Comparison of ENCODE assay signal across 8 cellular contexts in genomic region chr2:73175663-73176204, GRCh38. TPM values are rescaled to one million over a fixed set of nuclear protein-coding genes. Genes with fewer than 3 reads are reported as not detected.
DNase-seq lines count a peak whose midpoint lies in the region; ATAC-seq and TF ChIP-seq lines count a peak whose summit lies in the region.

No MANE protein-coding gene starts in this region.

- intact Hi-C loops in dorsolateral prefrontal cortex (cut with DNase I), result loop anchor here (2.0 to 5.0 kb wide), 5 partner anchors 37 to 289 kb away; partner anchors contain the start of gene SPR (in 1 of the 2)

- WGBS in liver, result 1% methylated on average over 59 of the region's 59 CpGs

- H3K36me3 ChIP-seq in liver (ENCODE audit: control insufficient read depth in 4 of 4, insufficient read depth in 3 of 4, low read depth in 1 of 4, low read length in 3 of 4), result no peaks in the 10 kb centered on the region

- TF ChIP-seq RAD21 in liver (IDR thresholded peaks at IDR 0.05), result no peak

- peaks cover 0 to 42% (median 0%) of the 10 kb centered on the region in 45 donors for H3K27me3 ChIP-seq in dorsolateral prefrontal cortex
- H3K27me3 ChIP-seq in liver (ENCODE audit: control insufficient read depth in 4 of 4, insufficient read depth in 4 of 4, low read length in 3 of 4), result no peaks in the 10 kb centered on the region

- H3K27ac ChIP-seq in dorsolateral prefrontal cortex, result peak overlapping the region in 6 of 59 donors; percentile 1 to 60 (median 44)
- no peak overlapping the region for H3K27ac ChIP-seq in liver (ENCODE audit: low read depth in 1 of 2, low read length in 2 of 2)

- peaks cover 2 to 21% (median 15%) of the 10 kb centered on the region in 4 donors for H3K4me1 ChIP-seq in liver (ENCODE audit: control insufficient read depth in 4 of 4, insufficient read depth in 4 of 4, low read length in 3 of 4)

- no peak for ATAC-seq in HG03439 (IDR thresholded peaks at IDR 0.05; ENCODE audit: unreplicated experiment)
- no peak for ATAC-seq in HG02973 (IDR thresholded peaks at IDR 0.05; ENCODE audit: unreplicated experiment)

- DNase-seq in GM12865 (ENCODE audit: low read depth) (peak; percentile 57), NCI-H146 (lab: John Stamatoyannopoulos, UW) (peak; percentile 78), dorsolateral prefrontal cortex (peak; percentile 61 to 84 (median 72))
- peak; percentile 72 to 80 for DNase-seq in activated CD4-positive, alpha-beta T cell treated with anti-CD3 and anti-CD28 coated beads, Interleukin-2, amount 50 U/mL, for 48 hours
- DNase-seq in stimulated activated CD4-positive, alpha-beta T cell treated with anti-CD3 and anti-CD28 coated beads, Interleukin-4, amount 100 ng/mL, for 24 hours, result peak; percentile 67

- peak overlapping the region; percentile 27 to 32 for H3K9ac ChIP-seq in liver (ENCODE audit: low read depth in 1 of 2, low read length in 2 of 2)

- H3K9me3 ChIP-seq in liver (ENCODE audit: control insufficient read depth in 4 of 4, low read length in 3 of 4), result no peaks in the 10 kb centered on the region

- no peak for TF ChIP-seq CTCF in GM12865 (IDR thresholded peaks at IDR 0.05; ENCODE audit: insufficient read depth, low read depth, low read length, missing control alignments)
- peak in 14 of 56 donors; percentile 7 to 41 (median 22) for TF ChIP-seq CTCF in dorsolateral prefrontal cortex (IDR thresholded peaks at IDR 0.05 in 54 of 56, conservative IDR thresholded peaks at IDR 0.05 in 2 of 56; ENCODE audit: low read depth in 1 of 56, partially characterized antibody in 56 of 56)
- no peak for TF ChIP-seq CTCF in liver (IDR thresholded peaks at IDR 0.05; ENCODE audit: low read depth, low read length, missing input control)

- H3K4me3 ChIP-seq in GM12865 (ENCODE audit: low read depth, low read length) (no peak overlapping the region; the same call in none of the 2 replicates), dorsolateral prefrontal cortex (peak overlapping the region; percentile 34 to 75 (median 63)), liver (ENCODE audit: low read depth in 1 of 3, low read length in 3 of 3) (peak overlapping the region in 2 of 3 donors; percentile 46 to 50)

TF ChIP-seq in liver, 16 proteins besides CTCF, POLR2A, EP300 and RAD21:
- TF ChIP-seq SP1 (IDR thresholded peaks at IDR 0.05) (no peak), YY1 (IDR thresholded peaks at IDR 0.05) (no peak), HNF4A (conservative IDR thresholded peaks at IDR 0.05) (no peak), TAF1 (conservative IDR thresholded peaks at IDR 0.05) (no peak), RXRA (IDR thresholded peaks at IDR 0.05) (no peak), MAX (IDR thresholded peaks at IDR 0.05) (no peak), GABPA (IDR thresholded peaks at IDR 0.05 in 1 of 2, conservative IDR thresholded peaks at IDR 0.05 in 1 of 2) (no peak), FOXA1 (IDR thresholded peaks at IDR 0.05) (no peak), EGR1 (IDR thresholded peaks at IDR 0.05; ENCODE audit: low read depth in 2 of 2) (no peak), NR2F2 (IDR thresholded peaks at IDR 0.05) (no peak)
- TF ChIP-seq, protein P1, sequence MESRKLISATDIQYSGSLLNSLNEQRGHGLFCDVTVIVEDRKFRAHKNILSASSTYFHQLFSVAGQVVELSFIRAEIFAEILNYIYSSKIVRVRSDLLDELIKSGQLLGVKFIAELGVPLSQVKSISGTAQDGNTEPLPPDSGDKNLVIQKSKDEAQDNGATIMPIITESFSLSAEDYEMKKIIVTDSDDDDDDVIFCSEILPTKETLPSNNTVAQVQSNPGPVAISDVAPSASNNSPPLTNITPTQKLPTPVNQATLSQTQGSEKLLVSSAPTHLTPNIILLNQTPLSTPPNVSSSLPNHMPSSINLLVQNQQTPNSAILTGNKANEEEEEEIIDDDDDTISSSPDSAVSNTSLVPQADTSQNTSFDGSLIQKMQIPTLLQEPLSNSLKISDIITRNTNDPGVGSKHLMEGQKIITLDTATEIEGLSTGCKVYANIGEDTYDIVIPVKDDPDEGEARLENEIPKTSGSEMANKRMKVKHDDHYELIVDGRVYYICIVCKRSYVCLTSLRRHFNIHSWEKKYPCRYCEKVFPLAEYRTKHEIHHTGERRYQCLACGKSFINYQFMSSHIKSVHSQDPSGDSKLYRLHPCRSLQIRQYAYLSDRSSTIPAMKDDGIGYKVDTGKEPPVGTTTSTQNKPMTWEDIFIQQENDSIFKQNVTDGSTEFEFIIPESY (IDR thresholded peaks at IDR 0.05), result no peak
- TF ChIP-seq, protein P2, sequence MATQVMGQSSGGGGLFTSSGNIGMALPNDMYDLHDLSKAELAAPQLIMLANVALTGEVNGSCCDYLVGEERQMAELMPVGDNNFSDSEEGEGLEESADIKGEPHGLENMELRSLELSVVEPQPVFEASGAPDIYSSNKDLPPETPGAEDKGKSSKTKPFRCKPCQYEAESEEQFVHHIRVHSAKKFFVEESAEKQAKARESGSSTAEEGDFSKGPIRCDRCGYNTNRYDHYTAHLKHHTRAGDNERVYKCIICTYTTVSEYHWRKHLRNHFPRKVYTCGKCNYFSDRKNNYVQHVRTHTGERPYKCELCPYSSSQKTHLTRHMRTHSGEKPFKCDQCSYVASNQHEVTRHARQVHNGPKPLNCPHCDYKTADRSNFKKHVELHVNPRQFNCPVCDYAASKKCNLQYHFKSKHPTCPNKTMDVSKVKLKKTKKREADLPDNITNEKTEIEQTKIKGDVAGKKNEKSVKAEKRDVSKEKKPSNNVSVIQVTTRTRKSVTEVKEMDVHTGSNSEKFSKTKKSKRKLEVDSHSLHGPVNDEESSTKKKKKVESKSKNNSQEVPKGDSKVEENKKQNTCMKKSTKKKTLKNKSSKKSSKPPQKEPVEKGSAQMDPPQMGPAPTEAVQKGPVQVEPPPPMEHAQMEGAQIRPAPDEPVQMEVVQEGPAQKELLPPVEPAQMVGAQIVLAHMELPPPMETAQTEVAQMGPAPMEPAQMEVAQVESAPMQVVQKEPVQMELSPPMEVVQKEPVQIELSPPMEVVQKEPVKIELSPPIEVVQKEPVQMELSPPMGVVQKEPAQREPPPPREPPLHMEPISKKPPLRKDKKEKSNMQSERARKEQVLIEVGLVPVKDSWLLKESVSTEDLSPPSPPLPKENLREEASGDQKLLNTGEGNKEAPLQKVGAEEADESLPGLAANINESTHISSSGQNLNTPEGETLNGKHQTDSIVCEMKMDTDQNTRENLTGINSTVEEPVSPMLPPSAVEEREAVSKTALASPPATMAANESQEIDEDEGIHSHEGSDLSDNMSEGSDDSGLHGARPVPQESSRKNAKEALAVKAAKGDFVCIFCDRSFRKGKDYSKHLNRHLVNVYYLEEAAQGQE (IDR thresholded peaks at IDR 0.05), result no peak
- TF ChIP-seq, protein P3, sequence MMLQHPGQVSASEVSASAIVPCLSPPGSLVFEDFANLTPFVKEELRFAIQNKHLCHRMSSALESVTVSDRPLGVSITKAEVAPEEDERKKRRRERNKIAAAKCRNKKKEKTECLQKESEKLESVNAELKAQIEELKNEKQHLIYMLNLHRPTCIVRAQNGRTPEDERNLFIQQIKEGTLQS (IDR thresholded peaks at IDR 0.05), result no peak

RNA-seq across cellular contexts. Expression of gene NOTO, which starts 26.6 kb away (rescaled TPM):
- total RNA-seq in dorsolateral prefrontal cortex (under 1 TPM in 4 of 120 experiments, not detected in 116; 0.16 to 0.25 (median 0.16) TPM), liver (not detected)
- not detected for polyA plus RNA-seq in liver

RNA-seq across cellular contexts. Expression of gene SMYD5, which starts 38.3 kb away (rescaled TPM):
- total RNA-seq in dorsolateral prefrontal cortex, result 10 to 100 TPM; 25.0 to 44.3 (median 33.2) TPM
- total RNA-seq in liver, result 1 to 10 TPM; 5.3 to 6.3 TPM
- polyA plus RNA-seq in liver, result 1 to 10 TPM; 3.9 to 8.8 TPM

RNA-seq across cellular contexts. Expression of gene PRADC1, which starts 57.3 kb away (rescaled TPM):
- total RNA-seq in dorsolateral prefrontal cortex (10 to 100 TPM; 12.9 to 36.2 (median 21.9) TPM), liver (10 to 100 TPM; 12.1 to 25.4 TPM)
- polyA plus RNA-seq in liver, result 10 to 100 TPM; 35.7 to 41.4 TPM

RNA-seq across cellular contexts. Expression of gene CCT7, which starts 58.4 kb away (rescaled TPM):
- 100 to 1,000 TPM; 123 to 278 (median 188) TPM for total RNA-seq in dorsolateral prefrontal cortex
- total RNA-seq in liver, result 100 to 1,000 TPM; 106 to 115 TPM
- polyA plus RNA-seq in liver, result 10 to 100 TPM; 83.7 to 96.2 TPM
